ENCODE assay signal across 18 cellular contexts in the genomic region with DNA sequence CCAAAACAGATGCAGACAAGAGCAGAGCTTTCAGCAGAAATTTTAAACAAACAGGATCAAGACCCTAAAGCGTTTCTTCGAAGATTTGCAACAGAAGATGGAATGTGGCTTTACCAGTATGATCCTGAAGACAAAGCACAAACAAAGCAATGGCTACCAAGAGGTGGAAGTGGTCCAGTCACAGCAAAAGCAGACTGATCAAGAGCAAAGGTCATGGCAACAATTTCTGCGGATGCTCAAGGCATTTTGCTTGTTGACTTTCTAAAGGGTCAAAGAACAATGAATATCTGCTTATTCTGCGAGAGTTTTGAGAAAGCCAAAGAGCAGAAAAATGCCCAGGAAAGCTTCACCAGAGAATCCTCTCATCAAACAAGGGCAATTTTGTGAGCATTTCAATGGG.
"Had no signal": no experiment of that assay in that cellular context is flagged by ENCODE, and none has a peak within 500 bp of the region (broad histone marks: within the 10 kb centered on the region; RNA-seq: fewer than 3 reads in every experiment).

No MANE protein-coding gene starts in this region.

- H3K27ac ChIP-seq: foreskin keratinocyte, parathyroid adenoma, psoas muscle, sigmoid colon, skin epidermis, stomach, thoracic aorta, transverse colon had no signal

- H3K27me3 Mint-ChIP-seq: dendritic cell treated with granulocyte-macrophage colony-stimulating factor and Interleukin-4, amounts not matched to agents 40 ng/mL and 50 ng/mL, for 4 days; naive thymus-derived CD4-positive, alpha-beta T cell had no signal

- ATAC-seq: foreskin keratinocyte; naive thymus-derived CD4-positive, alpha-beta T cell; psoas muscle had no signal

- H3K36me3 ChIP-seq: sigmoid colon, stomach, thoracic aorta, transverse colon had no signal

- H2AFZ ChIP-seq: parathyroid adenoma had no signal

- H3K79me2 ChIP-seq: parathyroid adenoma had no signal

- H3K27ac Mint-ChIP-seq: dendritic cell treated with granulocyte-macrophage colony-stimulating factor and Interleukin-4, amounts not matched to agents 40 ng/mL and 50 ng/mL, for 4 days; naive thymus-derived CD4-positive, alpha-beta T cell had no signal

- H3K36me3 Mint-ChIP-seq: naive thymus-derived CD4-positive, alpha-beta T cell had no signal

- H3K9me3 ChIP-seq: psoas muscle, sigmoid colon, stomach, thoracic aorta, transverse colon had no signal

- FAIRE-seq: colon had no signal

- H3K4me3 Mint-ChIP-seq: dendritic cell treated with granulocyte-macrophage colony-stimulating factor and Interleukin-4, amounts not matched to agents 40 ng/mL and 50 ng/mL, for 4 days; naive thymus-derived CD4-positive, alpha-beta T cell had no signal

- H3K9ac ChIP-seq: parathyroid adenoma had no signal

- H3K4me1 ChIP-seq: foreskin keratinocyte, parathyroid adenoma, sigmoid colon, transverse colon had no signal

- H3K9me3 Mint-ChIP-seq: dendritic cell treated with granulocyte-macrophage colony-stimulating factor and Interleukin-4, amounts not matched to agents 40 ng/mL and 50 ng/mL, for 4 days had no signal

- H3K4me3 ChIP-seq: psoas muscle, sigmoid colon, skin epidermis, stomach, thoracic aorta, transverse colon had no signal

- DNase-seq: cerebellar nuclear complex; foreskin keratinocyte; kidney glomerular epithelial cell; mammary epithelial cell; naive thymus-derived CD4-positive, alpha-beta T cell; occipital lobe; psoas muscle; sigmoid colon; stimulated activated CD4-positive, alpha-beta T cell treated with anti-CD3 and anti-CD28 coated beads, Interleukin-12 subunit alpha, Interleukin-12 subunit beta, amount 100 ng/mL, for 4 hours; stimulated activated naive CD4-positive, alpha-beta T cell; stomach; substantia nigra; transverse colon had no signal

- H3K27me3 ChIP-seq: sigmoid colon, stomach, transverse colon had no signal
